Comparison of ENCODE assay signal across 23 cellular contexts in the genomic region with DNA sequence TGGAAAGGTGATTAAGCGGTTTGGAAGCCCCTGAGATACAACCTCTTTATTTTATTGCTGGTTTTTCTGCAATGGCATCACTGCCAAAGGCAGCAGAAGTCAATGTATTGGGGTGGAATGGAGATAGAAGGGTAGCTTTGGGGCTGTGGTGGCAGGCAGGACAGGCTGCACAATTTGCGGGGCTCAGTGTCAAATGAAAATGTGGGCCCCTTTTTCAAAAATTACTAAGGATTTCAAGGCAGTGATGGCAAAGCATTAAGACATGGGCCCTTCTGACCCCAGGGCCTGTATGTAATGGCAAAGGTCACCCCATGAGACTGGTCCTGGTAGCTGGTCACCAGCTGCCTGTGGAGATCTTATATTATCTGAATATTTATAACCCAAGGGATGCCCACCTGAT.
"Had no signal": no experiment of that assay in that cellular context is flagged by ENCODE, and none has a peak within 500 bp of the region (broad histone marks: within the 10 kb centered on the region; RNA-seq: fewer than 3 reads in every experiment).

No MANE protein-coding gene starts in this region.

- H3K9ac ChIP-seq: neural progenitor cell, parathyroid adenoma had no signal

- H3K4me1 ChIP-seq: neural progenitor cell, parathyroid adenoma, right lobe of liver had no signal

- H3K27me3 ChIP-seq: neural progenitor cell, ovary, right lobe of liver, sigmoid colon, stomach, thyroid gland, tibial nerve, upper lobe of left lung, vagina had no signal

- H3K4me3 ChIP-seq: neural progenitor cell, ovary, psoas muscle, right lobe of liver, sigmoid colon, stomach, thoracic aorta, thyroid gland, tibial nerve, upper lobe of left lung, vagina had no signal

- FAIRE-seq: small intestine, urothelium cell line had no signal

- H2AFZ ChIP-seq: neural progenitor cell, parathyroid adenoma had no signal

- H3K79me2 ChIP-seq: parathyroid adenoma had no signal

- H3K36me3 ChIP-seq: neural progenitor cell, ovary, right lobe of liver, sigmoid colon, stomach, thoracic aorta, thyroid gland, tibial nerve, upper lobe of left lung, vagina had no signal

- ATAC-seq: psoas muscle, right cardiac atrium, right lobe of liver had no signal

- H3K27ac ChIP-seq: neural progenitor cell, ovary, parathyroid adenoma, psoas muscle, right lobe of liver, stomach, thoracic aorta, thyroid gland, upper lobe of left lung, vagina had no signal

- H3K4me2 ChIP-seq: neural progenitor cell had no signal

- H3K9me3 ChIP-seq: ovary, right lobe of liver, sigmoid colon, thoracic aorta, thyroid gland, upper lobe of left lung, vagina had no signal

- DNase-seq: occipital lobe; ovary; psoas muscle; right cardiac atrium; right lobe of liver; sigmoid colon; small intestine; stimulated activated CD4-positive, alpha-beta T cell treated with anti-CD3 and anti-CD28 coated beads, Interleukin-15, amount 100 ng/mL, for 24 hours; stimulated activated CD4-positive, alpha-beta T cell treated with anti-CD3 and anti-CD28 coated beads, Interleukin-2, amount 100 ng/mL, for 24 hours; stimulated activated CD4-positive, alpha-beta T cell treated with anti-CD3 and anti-CD28 coated beads, Interleukin-2, amount 100 ng/mL, for 48 hours; stimulated activated CD4-positive, alpha-beta T cell treated with anti-CD3 and anti-CD28 coated beads, Interleukin-4, amount 100 ng/mL, for 24 hours; stimulated activated naive B cell treated with anti-CD40 and anti-IgM and Interleukin-4, amounts not matched to agents 10 μg/mL and 1 μg/mL and 100 μg/mL, for 72 hours; stimulated activated naive CD4-positive, alpha-beta T cell treated with Interleukin-2 at 50 U/mL for 16 hours; stomach; thyroid gland; trophoblast cell; upper lobe of left lung had no signal
